Comparison of ENCODE assay signal across 8 cellular contexts in genomic region chr2:172735646-172736418, GRCh38. TPM values are rescaled to one million over a fixed set of nuclear protein-coding genes. Genes with fewer than 3 reads are reported as not detected.
DNase-seq lines count a peak whose midpoint lies in the region; ATAC-seq lines count a peak whose summit lies in the region.

Gene RAPGEF4 (plus strand): TSS chr2:172735845. CDS start chr2:172735984, 139 bp downstream.

- ATAC-seq in memory B cell (ENCODE audit: low read depth) (no peak), HG02571 (IDR thresholded peaks at IDR 0.05; ENCODE audit: unreplicated experiment) (no peak)

- no peak within 1 kb of the TSS for H3K27ac Mint-ChIP-seq in dendritic cell treated with granulocyte-macrophage colony-stimulating factor and Interleukin-4, amounts not matched to agents 40 ng/mL and 50 ng/mL, for 4 days
- no peak within 1 kb of the TSS for H3K27ac Mint-ChIP-seq in memory B cell

- H3K9me3 Mint-ChIP-seq in dendritic cell treated with granulocyte-macrophage colony-stimulating factor and Interleukin-4, amounts not matched to agents 40 ng/mL and 50 ng/mL, for 4 days = no peaks in the 10 kb centered on the region
- H3K9me3 Mint-ChIP-seq in memory B cell = no peaks in the 10 kb centered on the region

- no peak within 1 kb of the TSS for H3K27ac ChIP-seq in urinary bladder (ENCODE audit: low read depth)

- H3K36me3 Mint-ChIP-seq in dendritic cell treated with granulocyte-macrophage colony-stimulating factor and Interleukin-4, amounts not matched to agents 40 ng/mL and 50 ng/mL, for 4 days (ENCODE audit: low read depth) = no peaks in the 10 kb centered on the region
- H3K36me3 Mint-ChIP-seq in memory B cell = no peaks in the 10 kb centered on the region

- peaks cover 60% of the 10 kb centered on the region for H3K27me3 Mint-ChIP-seq in dendritic cell treated with granulocyte-macrophage colony-stimulating factor and Interleukin-4, amounts not matched to agents 40 ng/mL and 50 ng/mL, for 4 days
- H3K27me3 Mint-ChIP-seq in memory B cell = peaks cover 24% of the 10 kb centered on the region

- WGBS in urinary bladder = 1% methylated on average over 87 of the region's 88 CpGs

- peak within 1 kb of the TSS; percentile 51 for H3K4me3 Mint-ChIP-seq in dendritic cell treated with granulocyte-macrophage colony-stimulating factor and Interleukin-4, amounts not matched to agents 40 ng/mL and 50 ng/mL, for 4 days
- H3K4me3 Mint-ChIP-seq in memory B cell = peak within 1 kb of the TSS; percentile 43

- peak within 1 kb of the TSS; percentile 61 for H3K4me3 ChIP-seq in urinary bladder (ENCODE audit: low read depth, low read length)

- DNase-seq in Daoy (ENCODE audit: low read depth) = peak; percentile 40
- DNase-seq in NCI-H1092 treated with DMSO at 0.1 percent for 48 hours (lab: John Stamatoyannopoulos, UW) = peak; percentile 23
- DNase-seq in memory B cell (ENCODE audit: low spot score in 2 of 2) = no peak
- DNase-seq in stimulated activated CD8-positive, alpha-beta memory T cell treated with anti-CD3 and anti-CD28 coated beads, Interleukin-4, amount 100 ng/mL, for 48 hours = no peak
- DNase-seq in NCI-H1694 treated with DMSO at 0.1 percent for 48 hours (lab: John Stamatoyannopoulos, UW) = no peak

- no peaks in the 10 kb centered on the region for H3K36me3 ChIP-seq in urinary bladder (ENCODE audit: insufficient read depth)

- H3K4me1 ChIP-seq in urinary bladder (ENCODE audit: insufficient read depth) = peaks cover 4% of the 10 kb centered on the region

- intact Hi-C loops in dendritic cell treated with granulocyte-macrophage colony-stimulating factor and Interleukin-4, amounts not matched to agents 40 ng/mL and 50 ng/mL, for 4 days (cut with micrococcal nuclease) = no loop called here

- H3K4me1 Mint-ChIP-seq in dendritic cell treated with granulocyte-macrophage colony-stimulating factor and Interleukin-4, amounts not matched to agents 40 ng/mL and 50 ng/mL, for 4 days (ENCODE audit: low read depth) = no peaks in the 10 kb centered on the region
- peaks cover 3% of the 10 kb centered on the region for H3K4me1 Mint-ChIP-seq in memory B cell

RNA-seq across cellular contexts. Expression of gene RAPGEF4, which starts in this region (rescaled TPM):
- 0.24 and 0.51 TPM in 2 replicates for total RNA-seq in Daoy (2014; rRNA removed; shearing (Covaris generic))
- 22.9 TPM for total RNA-seq in urinary bladder
- 4.3 TPM for polyA plus RNA-seq in urinary bladder

Comparison
In these comparisons a context has a peak if more than half of its experiments do, and no peak if none do; other contexts are left out.
1. RNA of gene RAPGEF4 (total RNA-seq): 22.9 TPM in urinary bladder (single experiment); 0.24 to 0.51 TPM in Daoy; every median in the first group is over 10 times any median in the second.
2. Peak in DNase-seq in Daoy; RNA of the gene not detected or under 1 TPM.